ENCODE assay signal across 8 cellular contexts in the genomic region with DNA sequence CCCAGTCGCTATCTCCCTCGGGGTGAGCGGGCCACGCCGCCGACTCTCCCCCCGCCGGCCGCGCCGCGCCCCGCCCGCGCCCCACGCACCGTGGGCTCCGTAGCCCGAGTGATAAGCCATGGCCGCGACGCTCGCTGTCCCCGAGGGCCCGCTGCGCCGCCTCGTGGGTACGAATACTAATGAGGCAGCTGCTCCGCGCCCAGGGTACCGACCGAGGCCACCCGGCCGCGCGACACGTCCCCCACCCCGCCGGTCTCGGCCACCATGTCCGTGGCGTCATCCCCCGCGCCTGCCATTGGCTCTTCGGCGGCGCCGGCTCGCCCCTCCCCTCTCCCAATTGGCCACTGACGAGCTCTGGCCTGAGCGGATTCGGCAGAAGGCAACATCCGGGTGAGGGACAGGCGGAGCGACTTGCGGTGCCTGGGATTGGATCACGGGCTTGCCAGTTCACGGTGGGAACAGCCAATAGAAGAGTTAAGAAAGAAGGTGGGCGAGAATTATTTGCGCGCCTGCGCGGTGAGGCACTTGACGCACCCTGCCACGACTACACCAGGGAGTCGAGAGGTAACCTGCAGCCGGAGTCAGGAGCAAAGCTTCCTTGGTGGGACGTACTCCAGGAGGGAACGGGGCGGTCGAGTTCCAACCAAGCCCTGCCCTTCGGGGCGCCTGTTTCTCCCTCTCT.
A peak's percentile ranks its signal among the peaks of the same experiment; 100 is the strongest.
DNase-seq lines count a peak whose midpoint lies in the region; ATAC-seq and TF ChIP-seq lines count a peak whose summit lies in the region.

A gene with protein sequence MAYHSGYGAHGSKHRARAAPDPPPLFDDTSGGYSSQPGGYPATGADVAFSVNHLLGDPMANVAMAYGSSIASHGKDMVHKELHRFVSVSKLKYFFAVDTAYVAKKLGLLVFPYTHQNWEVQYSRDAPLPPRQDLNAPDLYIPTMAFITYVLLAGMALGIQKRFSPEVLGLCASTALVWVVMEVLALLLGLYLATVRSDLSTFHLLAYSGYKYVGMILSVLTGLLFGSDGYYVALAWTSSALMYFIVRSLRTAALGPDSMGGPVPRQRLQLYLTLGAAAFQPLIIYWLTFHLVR (minus strand): TSS at position 278 of the 682 bp plus-strand sequence. CDS start 158 bp downstream, at position 120.

- no peak for TF ChIP-seq CTCF in AG09319 (IDR thresholded peaks at IDR 0.05; ENCODE audit: low read depth, low read length)

- DNase-seq in AG09319 (ENCODE audit: extremely low read depth, low read depth) (peak; percentile 99), NCI-H446 treated with DMSO at 0.1 percent for 48 hours (lab: John Stamatoyannopoulos, UW) (peak; percentile 99), cerebellar cortex (ENCODE audit: low spot score) (peak; percentile 100), iris pigment epithelial cell (ENCODE audit: low read depth) (peak; percentile 100)
- DNase-seq in stimulated activated CD4-positive, alpha-beta T cell treated with anti-CD3 and anti-CD28 coated beads, Interleukin-12 subunit alpha, Interleukin-12 subunit beta, amount 100 ng/mL, for 24 hours (ENCODE audit: low read depth in 2 of 2) = peak; percentile 94 to 97

- peak; percentile 91 for ATAC-seq in GM19035 (IDR thresholded peaks at IDR 0.05; ENCODE audit: unreplicated experiment)
- peak; percentile 90 for ATAC-seq in HG03354 (IDR thresholded peaks at IDR 0.05; ENCODE audit: poor library complexity, severe bottlenecking, unreplicated experiment)
- peak; percentile 95 to 97 for ATAC-seq in activated CD4-positive, CD25-positive, alpha-beta regulatory T cell treated with anti-CD3 and anti-CD28 coated beads, Interleukin-2, amount 50 U/mL, for 24 hours

Comparison
In these comparisons a context has a peak if more than half of its experiments do, and no peak if none do; other contexts are left out.
1. Peak in every context shown above with its lines: DNase-seq and ATAC-seq.